ENCODE assay signal across 24 cellular contexts in the genomic region with DNA sequence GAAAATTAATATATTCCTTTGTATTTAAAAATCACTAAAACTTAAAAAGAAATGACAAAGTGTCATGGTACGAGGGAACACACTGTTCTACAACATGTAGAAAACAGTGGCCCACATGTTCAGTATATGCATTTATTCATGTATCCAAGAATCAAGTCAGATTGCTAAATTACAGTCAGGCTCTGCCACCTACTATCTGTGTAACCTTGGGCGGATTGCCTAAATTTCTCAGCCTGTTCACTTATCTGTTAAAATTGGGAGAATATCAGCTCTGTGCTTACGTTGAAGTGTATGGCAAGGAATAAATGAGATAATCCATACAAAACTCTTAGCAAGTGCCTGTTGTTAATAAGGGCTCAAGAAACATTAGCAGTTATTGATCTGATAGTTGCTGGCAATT.
"Had no signal": no experiment of that assay in that cellular context is flagged by ENCODE, and none has a peak within 500 bp of the region (broad histone marks: within the 10 kb centered on the region; RNA-seq: fewer than 3 reads in every experiment).

No MANE protein-coding gene starts in this region.

- H3K4me1 ChIP-seq: prostate gland had no signal

- DNase-seq: naive B cell; natural killer cell; pancreas; right cardiac atrium; right lobe of liver; sigmoid colon; small intestine; stimulated activated CD4-positive, alpha-beta T cell treated with anti-CD3 and anti-CD28 coated beads, Interleukin-15, amount 100 ng/mL, for 24 hours; stimulated activated CD4-positive, alpha-beta T cell treated with anti-CD3 and anti-CD28 coated beads, Interleukin-2, amount 100 ng/mL, for 24 hours; stimulated activated CD4-positive, alpha-beta T cell treated with anti-CD3 and anti-CD28 coated beads, Interleukin-2, amount 100 ng/mL, for 48 hours; stimulated activated CD4-positive, alpha-beta T cell treated with anti-CD3 and anti-CD28 coated beads, Interleukin-4, amount 100 ng/mL, for 24 hours; stimulated activated naive B cell treated with anti-CD40 and anti-IgM and Interleukin-4, amounts not matched to agents 10 μg/mL and 1 μg/mL and 100 μg/mL, for 72 hours; stimulated activated naive CD4-positive, alpha-beta T cell treated with Interleukin-2 at 50 U/mL for 16 hours; stomach; tibial artery; transverse colon; upper lobe of right lung; uterus had no signal

- H3K36me3 ChIP-seq: neutrophil, pancreas, prostate gland, right lobe of liver, sigmoid colon, stomach, tibial artery, transverse colon, upper lobe of right lung, uterus had no signal

- H3K27ac Mint-ChIP-seq: naive B cell; natural killer cell; nephron; stimulated activated effector memory CD8-positive, alpha-beta T cell treated with anti-CD3 and anti-CD28 coated beads, Interleukin-12 subunit alpha, Interleukin-12 subunit beta, amount 100 ng/mL, for 72 hours; stimulated activated naive B cell treated with anti-CD40 and anti-IgM and Interleukin-4, amounts not matched to agents 10 μg/mL and 1 μg/mL and 100 μg/mL, for 72 hours; stimulated activated naive CD8-positive, alpha-beta T cell treated with anti-CD3 and anti-CD28 coated beads, Interleukin-15, Interleukin-2, amounts not matched to agents 100 ng/mL and 50 ng/mL, for 24 hours; type B pancreatic cell had no signal

- H3K27ac ChIP-seq: neutrophil, pancreas, prostate gland, right lobe of liver, sigmoid colon, stomach, tibial artery, transverse colon, upper lobe of right lung, uterus had no signal

- H3K4me3 Mint-ChIP-seq: natural killer cell; nephron; stimulated activated effector memory CD8-positive, alpha-beta T cell treated with anti-CD3 and anti-CD28 coated beads, Interleukin-12 subunit alpha, Interleukin-12 subunit beta, amount 100 ng/mL, for 72 hours; stimulated activated naive B cell treated with anti-CD40 and anti-IgM and Interleukin-4, amounts not matched to agents 10 μg/mL and 1 μg/mL and 100 μg/mL, for 72 hours; stimulated activated naive CD8-positive, alpha-beta T cell treated with anti-CD3 and anti-CD28 coated beads, Interleukin-15, Interleukin-2, amounts not matched to agents 100 ng/mL and 50 ng/mL, for 24 hours; type B pancreatic cell had no signal

- H3K4me3 ChIP-seq: pancreas, prostate gland, right lobe of liver, sigmoid colon, stomach, tibial artery, transverse colon, upper lobe of right lung, uterus had no signal

- H3K36me3 Mint-ChIP-seq: naive B cell, natural killer cell, type B pancreatic cell had no signal

- H3K27me3 ChIP-seq: pancreas, right lobe of liver, sigmoid colon, stomach, tibial artery, transverse colon, uterus had no signal

- ATAC-seq: natural killer cell; pancreas; right cardiac atrium; right lobe of liver; stimulated activated effector memory CD8-positive, alpha-beta T cell treated with anti-CD3 and anti-CD28 coated beads, Interleukin-12 subunit alpha, Interleukin-12 subunit beta, amount 100 ng/mL, for 72 hours; stimulated activated naive B cell treated with anti-CD40 and anti-IgM and Interleukin-4, amounts not matched to agents 10 μg/mL and 1 μg/mL and 100 μg/mL, for 72 hours; upper lobe of right lung had no signal

- H3K27me3 Mint-ChIP-seq: type B pancreatic cell had no signal

- H3K9me3 Mint-ChIP-seq: naive B cell; natural killer cell; stimulated activated effector memory CD8-positive, alpha-beta T cell treated with anti-CD3 and anti-CD28 coated beads, Interleukin-12 subunit alpha, Interleukin-12 subunit beta, amount 100 ng/mL, for 72 hours; stimulated activated naive B cell treated with anti-CD40 and anti-IgM and Interleukin-4, amounts not matched to agents 10 μg/mL and 1 μg/mL and 100 μg/mL, for 72 hours; stimulated activated naive CD8-positive, alpha-beta T cell treated with anti-CD3 and anti-CD28 coated beads, Interleukin-15, Interleukin-2, amounts not matched to agents 100 ng/mL and 50 ng/mL, for 24 hours; type B pancreatic cell had no signal
